Comparison of ENCODE assay signal across 8 cellular contexts in the genomic region with DNA sequence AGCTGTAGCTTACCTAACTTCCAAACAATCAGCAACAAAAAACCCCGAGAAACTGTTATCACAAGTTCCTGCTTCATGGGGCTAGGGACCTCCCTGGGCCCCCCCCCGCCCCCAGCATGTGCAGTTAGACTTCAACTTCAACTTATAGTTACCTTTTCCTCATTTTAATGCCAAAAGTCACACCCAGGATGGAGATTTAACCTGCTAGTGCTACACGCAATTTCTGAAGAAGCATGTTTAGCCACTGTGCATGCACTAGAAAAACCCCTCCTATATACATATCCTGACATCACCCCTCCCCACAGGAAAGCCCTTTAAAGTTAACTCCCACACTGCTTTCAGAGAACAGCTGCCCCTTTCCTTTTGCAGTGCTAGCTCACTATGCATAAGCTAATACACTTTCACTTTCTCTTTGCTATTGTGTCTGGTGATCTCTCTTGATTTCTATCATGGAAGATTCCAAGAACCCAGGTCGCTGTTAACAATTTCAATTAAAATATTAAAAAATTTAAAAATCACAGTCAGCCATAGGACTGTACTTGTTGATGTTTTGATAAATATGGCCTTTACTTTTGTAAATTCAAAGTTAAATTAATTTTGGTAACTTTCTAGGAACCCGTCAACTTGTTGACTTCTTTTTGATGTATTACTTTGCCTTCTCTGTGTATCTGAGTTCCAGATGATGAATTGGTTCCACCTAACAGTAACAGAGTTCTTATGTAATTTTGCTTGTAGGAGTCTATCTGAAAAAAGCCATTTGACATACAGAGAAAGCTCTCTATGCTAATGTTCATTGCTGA.
DNase-seq lines count a peak whose midpoint lies in the region; ATAC-seq and TF ChIP-seq lines count a peak whose summit lies in the region.

No MANE protein-coding gene starts in this region.

- DNase-seq in GM12864 (ENCODE audit: low read depth) = peak; percentile 79
- peak; percentile 39 for DNase-seq in activated CD8-positive, alpha-beta memory T cell treated with anti-CD3 and anti-CD28 coated beads, Interleukin-2, amount 50 U/mL, for 4 hours
- peak; percentile 54 for DNase-seq in germinal center (ENCODE audit: low spot score)
- peak; percentile 69 for DNase-seq in stimulated activated CD4-positive, alpha-beta T cell treated with anti-CD3 and anti-CD28 coated beads, Interleukin-15, amount 100 ng/mL, for 24 hours
- DNase-seq in NCI-H2227 (lab: John Stamatoyannopoulos, UW; ENCODE audit: unreplicated experiment) = no peak
- no peak for DNase-seq in SKM-1 treated with dmso at 0.1 percent for 144 hours (lab: John Stamatoyannopoulos, UW; ENCODE audit: unreplicated experiment)

- H3K9ac ChIP-seq in Loucy (ENCODE audit: low read depth, low read length, poor library complexity, severe bottlenecking) = peak overlapping the region; percentile 29

- TF ChIP-seq CTCF in GM12864 (IDR thresholded peaks at IDR 0.05; ENCODE audit: low read depth, low read length, missing control alignments) (no peak), Loucy (conservative IDR thresholded peaks at IDR 0.05; ENCODE audit: low read length) (no peak)

- H3K4me3 ChIP-seq in GM12864 (ENCODE audit: low read depth, low read length) (no peak overlapping the region; the same call in 1 of the 2 replicates), Loucy (ENCODE audit: low read length, poor library complexity, severe bottlenecking) (peak overlapping the region; percentile 36)

- H2AFZ ChIP-seq in Loucy (ENCODE audit: low read length) = no peak overlapping the region

- peaks cover 23% of the 10 kb centered on the region for H3K79me2 ChIP-seq in Loucy (ENCODE audit: insufficient read depth, low read length)

- H4K20me1 ChIP-seq in Loucy (ENCODE audit: insufficient read depth, low read length, poor library complexity, severe bottlenecking) = peaks cover 21% of the 10 kb centered on the region

- H3K4me1 ChIP-seq in Loucy (ENCODE audit: insufficient read depth, low read length, poor library complexity, severe bottlenecking) = peaks cover 13% of the 10 kb centered on the region

- H3K4me2 ChIP-seq in Loucy (ENCODE audit: low read depth, low read length, poor library complexity, severe bottlenecking) = peak overlapping the region; percentile 62

- peak; percentile 78 for ATAC-seq in GM21825 (IDR thresholded peaks at IDR 0.05; ENCODE audit: unreplicated experiment)

- peaks cover 72% of the 10 kb centered on the region; the same call in 1 of the 2 replicates for H3K36me3 ChIP-seq in Loucy (ENCODE audit: insufficient read depth, low read length)

- no peaks in the 10 kb centered on the region; the same call in 1 of the 2 replicates for H3F3A ChIP-seq in Loucy (ENCODE audit: low read depth)

- H3K9me3 ChIP-seq in Loucy (ENCODE audit: insufficient read depth, low read depth, low read length) = no peaks in the 10 kb centered on the region

- H3K27me3 ChIP-seq in Loucy (ENCODE audit: insufficient read depth, low read length, poor library complexity, severe bottlenecking) = no peaks in the 10 kb centered on the region

- H3K9me2 ChIP-seq in Loucy (replicated peaks; ENCODE audit: low read depth, low read length) = no peaks in the 10 kb centered on the region

Comparison
In these comparisons a context has a peak if more than half of its experiments do, and no peak if none do; other contexts are left out.
1. DNase-seq: peak in GM12864 (single experiment), activated CD8-positive, alpha-beta memory T cell treated with anti-CD3 and anti-CD28 coated beads, Interleukin-2, amount 50 U/mL, for 4 hours (single experiment), germinal center (single experiment) and stimulated activated CD4-positive, alpha-beta T cell treated with anti-CD3 and anti-CD28 coated beads, Interleukin-15, amount 100 ng/mL, for 24 hours (single experiment); none in NCI-H2227 (single experiment) and SKM-1 treated with dmso at 0.1 percent for 144 hours (single experiment).